ENCODE assay signal across 8 cellular contexts in the genomic region with DNA sequence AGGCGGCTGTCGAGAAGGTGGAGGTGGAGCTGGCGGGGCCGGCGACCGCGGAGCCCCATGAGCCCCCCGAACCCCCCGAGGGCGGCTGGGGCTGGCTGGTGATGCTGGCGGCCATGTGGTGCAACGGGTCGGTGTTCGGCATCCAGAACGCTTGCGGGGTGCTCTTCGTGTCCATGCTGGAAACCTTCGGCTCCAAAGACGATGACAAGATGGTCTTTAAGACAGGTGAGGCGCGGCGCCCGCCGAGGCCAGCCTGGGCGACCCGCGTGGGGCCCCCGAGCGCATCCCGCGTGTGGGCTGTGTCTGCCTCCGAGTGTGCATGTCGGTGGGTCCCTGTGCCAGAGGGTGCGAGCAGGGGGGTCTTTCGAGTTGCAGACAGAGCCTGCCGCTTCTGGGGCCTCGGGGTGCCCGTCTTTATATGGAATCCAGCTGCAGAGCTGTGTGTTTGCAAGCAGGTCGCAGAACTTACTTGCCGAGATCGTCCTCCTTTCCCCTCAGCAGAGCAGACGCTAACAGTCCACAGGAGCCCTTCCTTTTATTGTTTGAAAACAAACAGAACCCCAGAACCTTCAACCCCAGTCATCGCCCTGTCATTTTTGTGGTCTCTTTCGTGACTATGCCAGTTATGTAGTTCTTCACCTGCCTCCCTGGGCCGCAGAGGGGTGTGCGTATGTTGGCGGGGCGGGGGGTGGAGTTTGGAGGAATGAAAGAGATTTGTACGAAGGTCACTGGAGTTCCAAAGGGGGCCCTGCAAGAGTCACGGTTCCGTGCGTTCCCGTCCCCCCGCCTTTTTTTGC. TPM values are rescaled to one million over a fixed set of nuclear protein-coding genes. Genes with fewer than 3 reads are reported as not detected.
DNase-seq lines count a peak whose midpoint lies in the region; ATAC-seq and TF ChIP-seq lines count a peak whose summit lies in the region.

No MANE protein-coding gene starts in this region.

- ATAC-seq in HG02642 (IDR thresholded peaks at IDR 0.05; ENCODE audit: poor library complexity, unreplicated experiment) (peak; percentile 14), heart right ventricle (peak in 4 of 8 donors; percentile 4 to 49 (median 15)), HG02840 (IDR thresholded peaks at IDR 0.05; ENCODE audit: low FRiP score, unreplicated experiment) (no peak)

- H3K27ac ChIP-seq in Peyer's patch (peak overlapping the region in 1 of 4 donors; percentile 52), heart right ventricle (peak overlapping the region in 7 of 10 donors; percentile 20 to 65 (median 55)), sigmoid colon (no peak overlapping the region)

- 1% methylated on average over 54 of the region's 54 CpGs for WGBS in heart right ventricle, 2 donors
- 0 to 1% methylated on average over 54 of the region's 54 CpGs for whole genome bisulfite sequencing in sigmoid colon, 2 donors

- H3K9me3 ChIP-seq in Peyer's patch (no peaks in the 10 kb centered on the region), heart right ventricle (no peaks in the 10 kb centered on the region), sigmoid colon (no peaks in the 10 kb centered on the region)

- no peaks in the 10 kb centered on the region for H3K36me3 ChIP-seq in Peyer's patch
- H3K36me3 ChIP-seq in heart right ventricle, result no peaks in the 10 kb centered on the region
- H3K36me3 ChIP-seq in sigmoid colon, result no peaks in the 10 kb centered on the region

- H3K4me1 ChIP-seq in Peyer's patch (peaks cover 0 to 5% (median 0%) of the 10 kb centered on the region in 4 donors), heart right ventricle (peaks cover 0 to 23% (median 13%) of the 10 kb centered on the region in 9 donors), sigmoid colon (peaks cover 0 to 22% (median 18%) of the 10 kb centered on the region in 4 donors)

- TF ChIP-seq CTCF in GM12864 (IDR thresholded peaks at IDR 0.05; ENCODE audit: low read depth, low read length, missing control alignments) (no peak), Peyer's patch (IDR thresholded peaks at IDR 0.05) (no peak), heart right ventricle (IDR thresholded peaks at IDR 0.05) (no peak), sigmoid colon (IDR thresholded peaks at IDR 0.05) (no peak)

- H3K4me3 ChIP-seq in GM12864 (ENCODE audit: low read depth, low read length), result peak overlapping the region; percentile 78
- H3K4me3 ChIP-seq in Peyer's patch, result peak overlapping the region; percentile 49 to 75 (median 74)
- H3K4me3 ChIP-seq in heart right ventricle, result peak overlapping the region; percentile 29 to 68 (median 62)
- H3K4me3 ChIP-seq in sigmoid colon, result peak overlapping the region; percentile 30 to 62 (median 57)

- intact Hi-C loops in heart right ventricle (cut with DNase I) (loop anchor here in 2 of 10 donors (5.0 to 10.0 kb wide), 2 partner anchors 56 to 97 kb away; no protein-coding TSS in a partner anchor), sigmoid colon (cut with DNase I) (no loop called here)

- TF ChIP-seq POLR2A in Peyer's patch (IDR thresholded peaks at IDR 0.05), result no peak
- no peak for TF ChIP-seq POLR2A in sigmoid colon (IDR thresholded peaks at IDR 0.05)

- DNase-seq in GM12864 (ENCODE audit: low read depth) (no peak), Peyer's patch (peak; percentile 40 to 58 (median 53)), heart right ventricle (peak in 1 of 2 donors; percentile 9), sigmoid colon (no peak), cerebellar nuclear complex (lab: John Stamatoyannopoulos, UW) (no peak)
- DNase-seq in activated T-helper 1 cell treated with anti-CD3 and anti-CD28 coated beads, Interleukin-2, amount 50 U/mL, for 16 hours (ENCODE audit: low read depth in 1 of 2, low spot score in 1 of 2), result peak; percentile 8 to 21

- no peak for TF ChIP-seq EP300 in sigmoid colon (IDR thresholded peaks at IDR 0.05)

- H3K27me3 ChIP-seq in Peyer's patch (no peaks in the 10 kb centered on the region), heart right ventricle (peaks cover 0 to 65% (median 43%) of the 10 kb centered on the region in 7 donors), sigmoid colon (peaks cover 5 to 49% (median 35%) of the 10 kb centered on the region in 3 donors)

RNA-seq across cellular contexts. Expression of a gene that starts 0.8 kb away (rescaled TPM):
- total RNA-seq in Peyer's patch, result 1 to 10 TPM; 2.5 to 9.5 (median 9.3) TPM
- total RNA-seq in heart right ventricle, result 1 to 10 TPM; 3.1 to 8.1 (median 7.2) TPM
- polyA plus RNA-seq in heart right ventricle, result 1 to 10 TPM; 1.4 to 2.5 TPM
- total RNA-seq in sigmoid colon, result under 1 TPM; 0.36 to 0.99 (median 0.89) TPM
- 1 to 10 TPM in 1 of 3 donors, under 1 TPM in 2; under 0.01 to 1.2 (median 0.23) TPM for polyA plus RNA-seq in sigmoid colon

Comparison
In these comparisons a context has a peak if more than half of its experiments do, and no peak if none do; other contexts are left out.
1. DNase-seq: peak in Peyer's patch (3 of 3) and activated T-helper 1 cell treated with anti-CD3 and anti-CD28 coated beads, Interleukin-2, amount 50 U/mL, for 16 hours (2 of 2); none in GM12864 (single experiment), sigmoid colon (single experiment) and cerebellar nuclear complex (0 of 2).
2. H3K27ac ChIP-seq: peak in heart right ventricle (7 of 10); none in sigmoid colon (0 of 4).
3. Peak in every context shown above with its lines, with median percentiles within 50 percentile points of each other: H3K4me3 ChIP-seq.